ENCODE assay signal across 12 cellular contexts in genomic region chr14:72665259-72665658, GRCh38.
DNase-seq lines count a peak whose midpoint lies in the region; ATAC-seq and TF ChIP-seq lines count a peak whose summit lies in the region.
"Had no signal": no experiment of that assay in that cellular context is flagged by ENCODE, and none has a peak within 500 bp of the region (broad histone marks: within the 10 kb centered on the region; RNA-seq: fewer than 3 reads in every experiment).

No MANE protein-coding gene starts in this region.

- no peaks in the 10 kb centered on the region for H3K9me3 Mint-ChIP-seq in activated T-cell treated with anti-CD3 and anti-CD28 coated beads, Interleukin-2, amount 50 U/mL, for 4 hours
- no peaks in the 10 kb centered on the region for H3K9me3 Mint-ChIP-seq in activated T-cell treated with anti-CD3 and anti-CD28 coated beads, Interleukin-2, amount 50 U/mL, for 24 hours
- H3K9me3 Mint-ChIP-seq: activated naive CD4-positive, alpha-beta T cell treated with anti-CD3 and anti-CD28 coated beads, Interleukin-2, amount 50 U/mL, for 24 hours had no signal

- H3K4me2 ChIP-seq in skeletal muscle satellite cell (ENCODE audit: low read length) (peak overlapping the region; percentile 71), MM.1S (ENCODE audit: low read depth, low read length) (no peak overlapping the region)

- no peaks in the 10 kb centered on the region for H4K20me1 ChIP-seq in MM.1S (ENCODE audit: insufficient read depth, low read length)

- H3K4me3 ChIP-seq in RWPE2 (ENCODE audit: severe bottlenecking), result no peak overlapping the region
- peak overlapping the region; percentile 51 for H3K4me3 ChIP-seq in skeletal muscle satellite cell (ENCODE audit: low read length)
- H3K4me3 ChIP-seq in MM.1S (ENCODE audit: low read length), result no peak overlapping the region
- H3K4me3 ChIP-seq: stomach had no signal

- H3F3A ChIP-seq in MM.1S (ENCODE audit: insufficient read depth, low read length), result no peaks in the 10 kb centered on the region

- H3K27me3 Mint-ChIP-seq in activated T-cell treated with anti-CD3 and anti-CD28 coated beads, Interleukin-2, amount 50 U/mL, for 4 hours (ENCODE audit: low read depth), result peaks cover 6% of the 10 kb centered on the region
- H3K27me3 Mint-ChIP-seq in activated T-cell treated with anti-CD3 and anti-CD28 coated beads, Interleukin-2, amount 50 U/mL, for 24 hours, result peaks cover 10% of the 10 kb centered on the region

- peaks cover 3% of the 10 kb centered on the region for H3K36me3 Mint-ChIP-seq in activated T-cell treated with anti-CD3 and anti-CD28 coated beads, Interleukin-2, amount 50 U/mL, for 4 hours (ENCODE audit: insufficient read depth)
- H3K36me3 Mint-ChIP-seq in activated T-cell treated with anti-CD3 and anti-CD28 coated beads, Interleukin-2, amount 50 U/mL, for 24 hours (ENCODE audit: low read depth), result no peaks in the 10 kb centered on the region

- no peaks in the 10 kb centered on the region for H3K27me3 ChIP-seq in RWPE2 (ENCODE audit: insufficient read depth, poor library complexity, severe bottlenecking)
- H3K27me3 ChIP-seq in skeletal muscle satellite cell (ENCODE audit: control insufficient read depth, insufficient read depth, low read length), result no peaks in the 10 kb centered on the region
- H3K27me3 ChIP-seq in MM.1S (replicated peaks; ENCODE audit: insufficient read depth, low read length), result no peaks in the 10 kb centered on the region
- H3K27me3 ChIP-seq: stomach had no signal

- no peaks in the 10 kb centered on the region for H3K9me2 ChIP-seq in MM.1S (replicated peaks; ENCODE audit: insufficient read depth, low read length)

- TF ChIP-seq CTCF in RWPE2 (IDR thresholded peaks at IDR 0.05; ENCODE audit: poor library complexity, severe bottlenecking), result no peak
- no peak for TF ChIP-seq CTCF in MM.1S (IDR thresholded peaks at IDR 0.05; ENCODE audit: low read length)

- H3K9me3 ChIP-seq in RWPE2 (ENCODE audit: severe bottlenecking) (no peaks in the 10 kb centered on the region), skeletal muscle satellite cell (replicated peaks; ENCODE audit: low read length) (no peaks in the 10 kb centered on the region), MM.1S (replicated peaks; ENCODE audit: insufficient read depth, low read length) (no peaks in the 10 kb centered on the region)
- H3K9me3 ChIP-seq: stomach had no signal

- H3K4me1 Mint-ChIP-seq in activated T-cell treated with anti-CD3 and anti-CD28 coated beads, Interleukin-2, amount 50 U/mL, for 4 hours (ENCODE audit: low read depth), result no peaks in the 10 kb centered on the region
- peaks cover 12% of the 10 kb centered on the region for H3K4me1 Mint-ChIP-seq in activated T-cell treated with anti-CD3 and anti-CD28 coated beads, Interleukin-2, amount 50 U/mL, for 24 hours (ENCODE audit: low read depth)

- DNase-seq in activated T-cell treated with anti-CD3 and anti-CD28 coated beads, Interleukin-2, amount 50 U/mL, for 4 hours, result no peak
- no peak for DNase-seq in activated T-cell treated with anti-CD3 and anti-CD28 coated beads, Interleukin-2, amount 50 U/mL, for 24 hours
- DNase-seq in RWPE2 (ENCODE audit: low spot score) (no peak), fibroblast of gingiva (ENCODE audit: low read depth) (peak; percentile 87), DMS 273 (lab: John Stamatoyannopoulos, UW; ENCODE audit: unreplicated experiment) (no peak), NCI-H1105 treated with DMSO at 0.1 percent for 48 hours (lab: John Stamatoyannopoulos, UW) (no peak), MM.1S (no peak)
- DNase-seq: AML-193, mesendoderm, stomach had no signal

- H3K9ac ChIP-seq in skeletal muscle satellite cell (ENCODE audit: low read depth, low read length), result peak overlapping the region; percentile 69
- H3K9ac ChIP-seq in MM.1S (ENCODE audit: low read length), result no peak overlapping the region

- ATAC-seq in activated T-cell treated with anti-CD3 and anti-CD28 coated beads, Interleukin-2, amount 50 U/mL, for 4 hours, result peak; percentile 63 to 66
- peak; percentile 93 for ATAC-seq in RWPE2 (ENCODE audit: low read depth)

- H3K27ac Mint-ChIP-seq in activated T-cell treated with anti-CD3 and anti-CD28 coated beads, Interleukin-2, amount 50 U/mL, for 24 hours, result no peak overlapping the region
- H3K27ac Mint-ChIP-seq: activated naive CD4-positive, alpha-beta T cell treated with anti-CD3 and anti-CD28 coated beads, Interleukin-2, amount 50 U/mL, for 24 hours had no signal

- H3K36me3 ChIP-seq in RWPE2 (ENCODE audit: low read depth) (no peaks in the 10 kb centered on the region), skeletal muscle satellite cell (ENCODE audit: insufficient read depth, low read length) (peaks cover 5% of the 10 kb centered on the region), MM.1S (replicated peaks; ENCODE audit: insufficient read depth, low read length) (no peaks in the 10 kb centered on the region)
- H3K36me3 ChIP-seq: stomach had no signal

- H3K4me1 ChIP-seq in RWPE2 (ENCODE audit: insufficient read depth, poor library complexity, severe bottlenecking) (peaks cover 25% of the 10 kb centered on the region), skeletal muscle satellite cell (ENCODE audit: control insufficient read depth, insufficient read depth, low read length) (peaks cover 35% of the 10 kb centered on the region), MM.1S (ENCODE audit: low read length) (no peaks in the 10 kb centered on the region)
- H3K4me1 ChIP-seq: stomach had no signal

- no peak overlapping the region for H2AFZ ChIP-seq in MM.1S (ENCODE audit: low read length)

- no peak overlapping the region for H3K4me3 Mint-ChIP-seq in activated T-cell treated with anti-CD3 and anti-CD28 coated beads, Interleukin-2, amount 50 U/mL, for 4 hours
- H3K4me3 Mint-ChIP-seq in activated T-cell treated with anti-CD3 and anti-CD28 coated beads, Interleukin-2, amount 50 U/mL, for 24 hours, result no peak overlapping the region
- H3K4me3 Mint-ChIP-seq: activated naive CD4-positive, alpha-beta T cell treated with anti-CD3 and anti-CD28 coated beads, Interleukin-2, amount 50 U/mL, for 24 hours had no signal

- peak overlapping the region; percentile 89 for H3K27ac ChIP-seq in RWPE2 (ENCODE audit: poor library complexity, severe bottlenecking)
- no peak overlapping the region for H3K27ac ChIP-seq in MM.1S (ENCODE audit: low read length)
- H3K27ac ChIP-seq: stomach had no signal

- no peaks in the 10 kb centered on the region for H3K79me2 ChIP-seq in MM.1S (ENCODE audit: low read length)
